ENCODE assay signal across 3 cellular contexts in genomic region chr2:241586564-241587264, GRCh38.
TF ChIP-seq lines count a peak whose summit lies in the region.

No MANE protein-coding gene starts in this region.

TF ChIP-seq in A549, 52 proteins besides CTCF, POLR2A, EP300 and RAD21:
- TF ChIP-seq ZFP36 (IDR thresholded peaks at IDR 0.05; ENCODE audit: borderline replicate concordance, partially characterized antibody) (no peak), HDAC2 (IDR thresholded peaks at IDR 0.05) (peak; percentile 79; the same call in 1 of the 2 replicates), KDM1A (IDR thresholded peaks at IDR 0.05; ENCODE audit: low read depth) (peak; percentile 36; the same call in 1 of the 2 replicates), CHD4 (IDR thresholded peaks at IDR 0.05; ENCODE audit: borderline replicate concordance) (no peak)
TF ChIP-seq in A549: peak in this region for 2.

TF ChIP-seq in HCT116, 20 proteins besides CTCF, POLR2A, EP300 and RAD21:
- TF ChIP-seq CBX3 (IDR thresholded peaks at IDR 0.05; ENCODE audit: low read depth) (peak; percentile 64), ELF1 (IDR thresholded peaks at IDR 0.05; ENCODE audit: borderline replicate concordance, low read depth) (no peak)
TF ChIP-seq in HCT116: peak in this region for 1.

TF ChIP-seq in SK-N-SH, 30 proteins besides CTCF, POLR2A, EP300 and RAD21:
- TF ChIP-seq USF1 (IDR thresholded peaks at IDR 0.05; ENCODE audit: borderline replicate concordance, low read depth) = 0 out of 2 replicates have a peak, but pooled peaks have one; percentile 19
- no peak for TF ChIP-seq MXI1 (IDR thresholded peaks at IDR 0.05; ENCODE audit: low read depth, low read length)
TF ChIP-seq in SK-N-SH: peak in this region for 1.
